ENCODE assay signal across 1 cellular context in the genomic region with DNA sequence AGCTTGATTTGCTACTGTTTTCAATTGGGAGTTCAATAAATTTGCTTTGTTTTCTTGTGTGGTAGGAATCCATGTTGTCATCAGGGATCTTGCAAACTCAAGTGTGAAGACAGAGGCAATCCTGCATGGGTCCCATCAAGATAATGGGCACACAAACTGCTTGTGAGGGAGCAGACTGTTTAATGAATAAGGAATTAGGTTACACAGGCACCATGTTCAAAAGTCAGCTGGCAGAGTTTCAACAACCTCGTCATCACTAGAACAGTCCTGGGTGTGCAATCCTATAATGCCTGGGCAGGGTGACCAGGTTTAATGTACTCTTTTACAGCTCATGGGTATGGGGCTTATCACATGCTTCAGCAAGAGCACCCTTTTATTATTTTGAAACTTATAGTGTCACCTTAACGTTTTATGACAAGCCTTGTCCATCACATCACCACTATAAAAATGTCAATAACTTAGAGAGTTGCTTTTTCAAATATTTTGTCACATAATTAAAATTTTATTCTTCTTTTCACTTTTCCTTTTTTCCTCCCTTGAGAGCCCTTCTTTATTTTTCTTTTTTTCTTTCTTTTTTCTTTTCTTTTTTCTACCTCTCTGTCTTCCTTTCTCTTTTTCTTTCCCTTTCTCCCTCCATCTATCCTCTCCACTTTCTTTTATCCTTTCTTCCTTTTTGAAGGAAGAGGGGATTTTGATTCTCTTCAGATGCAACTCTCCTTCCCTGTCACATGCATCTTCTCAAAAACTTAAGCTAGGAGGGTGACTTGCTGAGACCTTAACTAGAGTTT.
A peak's percentile ranks its signal among the peaks of the same experiment; 100 is the strongest.
TF ChIP-seq lines count a peak whose summit lies in the region.

No MANE protein-coding gene starts in this region.

TF ChIP-seq in HEK293, 187 proteins besides CTCF, POLR2A, EP300 and RAD21 (continued from another document):
- TF ChIP-seq, protein P1, sequence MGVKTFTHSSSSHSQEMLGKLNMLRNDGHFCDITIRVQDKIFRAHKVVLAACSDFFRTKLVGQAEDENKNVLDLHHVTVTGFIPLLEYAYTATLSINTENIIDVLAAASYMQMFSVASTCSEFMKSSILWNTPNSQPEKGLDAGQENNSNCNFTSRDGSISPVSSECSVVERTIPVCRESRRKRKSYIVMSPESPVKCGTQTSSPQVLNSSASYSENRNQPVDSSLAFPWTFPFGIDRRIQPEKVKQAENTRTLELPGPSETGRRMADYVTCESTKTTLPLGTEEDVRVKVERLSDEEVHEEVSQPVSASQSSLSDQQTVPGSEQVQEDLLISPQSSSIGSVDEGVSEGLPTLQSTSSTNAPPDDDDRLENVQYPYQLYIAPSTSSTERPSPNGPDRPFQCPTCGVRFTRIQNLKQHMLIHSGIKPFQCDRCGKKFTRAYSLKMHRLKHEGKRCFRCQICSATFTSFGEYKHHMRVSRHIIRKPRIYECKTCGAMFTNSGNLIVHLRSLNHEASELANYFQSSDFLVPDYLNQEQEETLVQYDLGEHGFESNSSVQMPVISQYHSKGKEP (tag by site-specific recombination; IDR thresholded peaks at IDR 0.05): peak; percentile 25; the same call in 1 of the 2 replicates
- 0 out of 2 replicates have a peak, but pooled peaks have one; percentile 20 for TF ChIP-seq ZBTB8A (tag by site-specific recombination; IDR thresholded peaks at IDR 0.05)
- peak; percentile 60; the same call in 1 of the 2 replicates for TF ChIP-seq ZSCAN30 (tag by site-specific recombination; IDR thresholded peaks at IDR 0.05)
- TF ChIP-seq ZNF843 (tag by site-specific recombination; IDR thresholded peaks at IDR 0.05): peak; percentile 47; the same call in 1 of the 2 replicates
